Comparison of ENCODE assay signal across 7 cellular contexts in the genomic region with DNA sequence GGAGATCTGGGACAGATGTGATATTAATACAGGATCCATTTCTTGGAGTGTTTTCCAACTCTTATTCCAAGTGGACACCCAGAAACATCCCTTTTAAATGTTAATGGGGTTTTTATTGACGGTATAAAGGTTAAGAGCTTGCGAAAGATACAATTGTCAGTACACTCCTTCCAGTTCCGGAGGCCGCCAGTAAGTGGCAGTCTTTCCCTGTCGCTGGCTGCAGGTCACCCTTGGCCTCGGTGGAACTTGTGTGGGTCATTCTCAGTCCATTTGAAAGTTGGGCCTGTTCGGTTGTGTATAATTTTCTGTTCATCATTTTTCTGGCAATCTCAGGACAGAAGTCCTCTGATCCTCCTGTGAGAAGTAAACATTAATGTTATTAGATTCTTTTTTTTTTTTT.
A peak's percentile ranks its signal among the peaks of the same experiment; 100 is the strongest.
DNase-seq lines count a peak whose midpoint lies in the region; ATAC-seq, FAIRE-seq and TF ChIP-seq lines count a peak whose summit lies in the region.
"Not testable (repeated sequence)": the region's sequence is repeated elsewhere in the genome, so short reads cannot be mapped to it uniquely, and the experiment has no call there.

No MANE protein-coding gene starts in this region.

- not testable (repeated sequence) for H3K36me3 ChIP-seq in IMR-90 (ENCODE audit: control insufficient read depth, insufficient read depth, low read length); K562 (ENCODE audit: control insufficient read depth, insufficient read depth, low read length); heart left ventricle; left lung

- H2AK9ac ChIP-seq in IMR-90 (replicated peaks; ENCODE audit: low read depth, low read length, poor library complexity) = not testable (repeated sequence)

- intact Hi-C loops in IMR-90 (cut with micrococcal nuclease); activated B cell treated with CpG ODN at 0.5 μM for 24 hours (cut with micrococcal nuclease); K562 (cut with micrococcal nuclease); heart left ventricle (cut with DNase I); left lung (cut with DNase I); natural killer cell (cut with micrococcal nuclease): not testable (repeated sequence)

- H2AK5ac ChIP-seq in IMR-90 (ENCODE audit: low read depth, low read length) = not testable (repeated sequence)

- H2BK5ac ChIP-seq in IMR-90 (ENCODE audit: low read depth, low read length, poor library complexity, severe bottlenecking) = not testable (repeated sequence)

- CTCF ChIA-PET in IMR-90 (lab: Yijun Ruan, JAX); activated B cell treated with CpG ODN at 0.5 μM for 24 hours (lab: Charles Lee); K562 (lab: Yijun Ruan, JAX; ENCODE audit: low intra/inter-chr PET ratio): not testable (repeated sequence)

- not testable (repeated sequence) for H3K27me3 Mint-ChIP-seq in activated B cell treated with CpG ODN at 0.5 μM for 24 hours; natural killer cell (ENCODE audit: low read depth in 2 of 2); stimulated activated naive CD8-positive, alpha-beta T cell treated with anti-CD3 and anti-CD28 coated beads, Interleukin-15, amount 100 ng/mL, for 72 hours

- not testable (repeated sequence) for BruUV-seq in IMR-90 (replicated peaks; lab: Mats Ljungman, UMichigan); K562 (replicated peaks; lab: Mats Ljungman, UMichigan)

- not testable (repeated sequence) for H3K9me3 Mint-ChIP-seq in activated B cell treated with CpG ODN at 0.5 μM for 24 hours; natural killer cell; stimulated activated naive CD8-positive, alpha-beta T cell treated with anti-CD3 and anti-CD28 coated beads, Interleukin-15, amount 100 ng/mL, for 72 hours

- H3K56ac ChIP-seq in IMR-90 (ENCODE audit: extremely low read depth, insufficient read depth, low read length) = not testable (repeated sequence)

- H3K23ac ChIP-seq in IMR-90 (ENCODE audit: low read depth, low read length) = not testable (repeated sequence)

- POLR2A ChIA-PET in IMR-90 (lab: Charles Lee; ENCODE audit: unreplicated experiment); activated B cell treated with CpG ODN at 0.5 μM for 24 hours (lab: Charles Lee); K562 (lab: Yijun Ruan, JAX): not testable (repeated sequence)

- not testable (repeated sequence) for H3K4me2 ChIP-seq in IMR-90 (ENCODE audit: low read depth, low read length); K562 (ENCODE audit: insufficient read depth, low read length)

- H3K27ac Mint-ChIP-seq in activated B cell treated with CpG ODN at 0.5 μM for 24 hours; natural killer cell; stimulated activated naive CD8-positive, alpha-beta T cell treated with anti-CD3 and anti-CD28 coated beads, Interleukin-15, amount 100 ng/mL, for 72 hours: not testable (repeated sequence)

- H2BK120ac ChIP-seq in IMR-90 (ENCODE audit: low read depth, low read length) = not testable (repeated sequence)

- not testable (repeated sequence) for H4K20me1 ChIP-seq in IMR-90 (ENCODE audit: insufficient read depth, low read length); K562 (replicated peaks; ENCODE audit: control insufficient read depth, insufficient read depth, low read length)

- TF ChIP-seq RAD21 in IMR-90 (IDR thresholded peaks at IDR 0.05; ENCODE audit: low read length); K562 (CRISPR knock-in tag; conservative IDR thresholded peaks at IDR 0.05 in 1 of 2, IDR thresholded peaks at IDR 0.05 in 1 of 2): not testable (repeated sequence)

- not testable (repeated sequence) for H3K4ac ChIP-seq in IMR-90 (ENCODE audit: low read depth, low read length)

- dilution Hi-C loops in IMR-90 (cut with HindIII; ENCODE audit: low sequenced_read_pairs, unreplicated experiment) = not testable (repeated sequence)

- not testable (repeated sequence) for H3K4me1 Mint-ChIP-seq in activated B cell treated with CpG ODN at 0.5 μM for 24 hours; natural killer cell; stimulated activated naive CD8-positive, alpha-beta T cell treated with anti-CD3 and anti-CD28 coated beads, Interleukin-15, amount 100 ng/mL, for 72 hours

- H3K4me1 ChIP-seq in IMR-90 (ENCODE audit: control insufficient read depth, insufficient read depth, low read length); K562 (replicated peaks in 1 of 2; ENCODE audit: control insufficient read depth in 2 of 2, insufficient read depth in 2 of 2, low read length in 2 of 2); heart left ventricle; left lung: not testable (repeated sequence)

- not testable (repeated sequence) for H3K79me1 ChIP-seq in IMR-90 (ENCODE audit: low read depth in 1 of 2, low read length in 2 of 2)

- not testable (repeated sequence) for TF ChIP-seq POLR2A in IMR-90 (IDR thresholded peaks at IDR 0.05; ENCODE audit: low read depth, low read length); K562 (conservative IDR thresholded peaks at IDR 0.05); heart left ventricle (IDR thresholded peaks at IDR 0.05)

- not testable (repeated sequence) for H3K18ac ChIP-seq in IMR-90 (ENCODE audit: low read depth, low read length)

- H2AFZ ChIP-seq in IMR-90 (replicated peaks; ENCODE audit: low read length, poor library complexity); K562 (ENCODE audit: low read depth, low read length): not testable (repeated sequence)

- not testable (repeated sequence) for H3K27me3 ChIP-seq in IMR-90 (ENCODE audit: control insufficient read depth, insufficient read depth, low read length); K562 (ENCODE audit: control insufficient read depth in 2 of 2, insufficient read depth in 2 of 2, low read length in 2 of 2); heart left ventricle; left lung

- TF ChIP-seq CTCF in IMR-90 (conservative IDR thresholded peaks at IDR 0.05; ENCODE audit: low read depth, low read length); activated B cell treated with CpG ODN at 0.5 μM for 24 hours (IDR thresholded peaks at IDR 0.05); K562 (IDR thresholded peaks at IDR 0.05 in 2 of 3, conservative IDR thresholded peaks at IDR 0.05 in 1 of 3; ENCODE audit: insufficient read depth in 2 of 3, low read depth in 1 of 3, low read length in 3 of 3); heart left ventricle (IDR thresholded peaks at IDR 0.05); left lung (IDR thresholded peaks at IDR 0.05); natural killer cell (IDR thresholded peaks at IDR 0.05): not testable (repeated sequence)

- DNase-seq in IMR-90; activated B cell treated with CpG ODN at 0.5 μM for 24 hours; K562 (ENCODE audit: extremely low read depth in 1 of 4, low spot score in 3 of 4); heart left ventricle; left lung; natural killer cell; stimulated activated naive CD8-positive, alpha-beta T cell treated with anti-CD3 and anti-CD28 coated beads, Interleukin-15, amount 100 ng/mL, for 72 hours: not testable (repeated sequence)

- H3K9me3 ChIP-seq in IMR-90 (ENCODE audit: control insufficient read depth, insufficient read depth, low read length); K562 (replicated peaks; ENCODE audit: control insufficient read depth, insufficient read depth, low read depth, low read length); heart left ventricle; left lung: not testable (repeated sequence)

- in situ Hi-C loops in IMR-90 (cut with MboI; ENCODE audit: low sequenced_read_pairs); K562 (cut with MboI): not testable (repeated sequence)

- WGBS in IMR-90 (ENCODE audit: extremely low coverage in 2 of 2, insufficient read length in 1 of 2), 2 experiments = no CpG with 5 or more reads among the region's 7 CpGs
- WGBS in K562 (ENCODE audit: insufficient coverage, low coverage, missing lambda C conversion rate) = no CpG with 5 or more reads among the region's 7 CpGs
- WGBS in heart left ventricle, 4 donors = no CpG with 5 or more reads among the region's 7 CpGs

- H3K4me3 Mint-ChIP-seq in activated B cell treated with CpG ODN at 0.5 μM for 24 hours; natural killer cell; stimulated activated naive CD8-positive, alpha-beta T cell treated with anti-CD3 and anti-CD28 coated beads, Interleukin-15, amount 100 ng/mL, for 72 hours: not testable (repeated sequence)

- H4K91ac ChIP-seq in IMR-90 (ENCODE audit: insufficient read depth, low read depth, low read length) = not testable (repeated sequence)

- ATAC-seq in IMR-90 (ENCODE audit: low read depth) (peak; percentile 73), activated B cell treated with CpG ODN at 0.5 μM for 24 hours (ENCODE audit: low read depth) (peak; percentile 49), K562 (peak; percentile 92), heart left ventricle (peak in 3 of 4 donors; percentile 67 to 79 (median 71)), left lung (peak; percentile 82), natural killer cell (peak in 2 of 3 donors; percentile 64 to 69)
- peak; percentile 60 for ATAC-seq in stimulated activated naive CD8-positive, alpha-beta T cell treated with anti-CD3 and anti-CD28 coated beads, Interleukin-15, amount 100 ng/mL, for 72 hours

- not testable (repeated sequence) for H3K14ac ChIP-seq in IMR-90 (replicated peaks; ENCODE audit: low read depth, low read length)

- not testable (repeated sequence) for FAIRE-seq in K562 (lab: Jason Lieb, UNC)

- not testable (repeated sequence) for H2BK20ac ChIP-seq in IMR-90 (ENCODE audit: low read depth, low read length)

- TF ChIP-seq EP300 in K562 (IDR thresholded peaks at IDR 0.05; ENCODE audit: low read length) = not testable (repeated sequence)

- H3K79me2 ChIP-seq in K562 (ENCODE audit: control insufficient read depth, insufficient read depth, low read length) = not testable (repeated sequence)

- H3K36me3 Mint-ChIP-seq in activated B cell treated with CpG ODN at 0.5 μM for 24 hours (ENCODE audit: low read depth); natural killer cell: not testable (repeated sequence)

- H2BK15ac ChIP-seq in IMR-90 (ENCODE audit: low read depth, low read length) = not testable (repeated sequence)

- H4K5ac ChIP-seq in IMR-90 (ENCODE audit: low read depth, low read length) = not testable (repeated sequence)

- H3K9ac ChIP-seq in IMR-90 (ENCODE audit: low read depth, low read length); K562 (ENCODE audit: insufficient read depth in 1 of 2, low read depth in 2 of 2, low read length in 2 of 2): not testable (repeated sequence)

- not testable (repeated sequence) for H4K8ac ChIP-seq in IMR-90 (ENCODE audit: low read depth in 2 of 2, low read length in 2 of 2)

- not testable (repeated sequence) for H3K4me3 ChIP-seq in IMR-90 (ENCODE audit: insufficient read depth, low read depth, low read length); K562; heart left ventricle; left lung

- not testable (repeated sequence) for H3K9me1 ChIP-seq in IMR-90 (ENCODE audit: insufficient read depth, low read length); K562 (ENCODE audit: control insufficient read depth, insufficient read depth, low read length)

- H3K27ac ChIP-seq in IMR-90 (ENCODE audit: insufficient read depth, low read length); K562 (ENCODE audit: extremely low read depth, low read depth, low read length); heart left ventricle; left lung: not testable (repeated sequence)
